20 cellular contexts compared by ENCODE assay signal in the genomic region with DNA sequence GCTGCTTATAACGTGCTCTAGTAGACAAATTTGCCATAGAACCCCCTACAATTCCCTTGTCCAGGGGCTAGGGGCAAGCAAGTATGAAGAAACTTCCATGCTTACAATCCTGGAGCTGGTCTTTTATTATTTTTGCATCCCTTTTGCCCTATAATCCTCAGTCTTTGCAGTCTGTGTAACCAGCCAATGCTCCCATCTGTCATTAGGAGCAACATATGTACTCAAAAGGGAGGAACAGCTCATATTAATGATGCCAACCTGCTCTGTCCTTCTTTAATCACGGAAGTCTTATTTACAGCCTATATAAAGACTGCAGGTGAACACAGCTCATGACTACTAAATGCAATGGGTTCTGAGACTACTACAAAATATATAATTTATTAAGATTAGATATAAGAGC.
"Had no signal": no experiment of that assay in that cellular context is flagged by ENCODE, and none has a peak within 500 bp of the region (broad histone marks: within the 10 kb centered on the region; RNA-seq: fewer than 3 reads in every experiment).

No MANE protein-coding gene starts in this region.

- ATAC-seq: HepG2 had no signal

- H3K27ac ChIP-seq: SJSA1, SK-N-MC had no signal

- H3K4me3 ChIP-seq: MG63, SJSA1, SK-N-MC had no signal

- H3K4me1 ChIP-seq: SJSA1 had no signal

- H3K27me3 ChIP-seq: MG63, SJSA1 had no signal

- H3K36me3 ChIP-seq: MG63, SJSA1 had no signal

- H3K9me3 ChIP-seq: MG63, SJSA1 had no signal

- DNase-seq: IMR-90, Karpas-422, KG1, MG63, NCI-H1092, NCI-H1105 treated with DMSO at 0.1 percent for 48 hours, NCI-H1417 treated with DMSO at 0.1 percent for 48 hours, NCI-H146, NCI-H1694 treated with DMSO at 0.1 percent for 48 hours, NCI-H1930, NCI-H2081, NCI-H2107, NCI-H2227 treated with DMSO at 0.1 percent for 48 hours, NCI-H526, Right ventricle myocardium superior, RPMI8226, SIG-M5 had no signal
